In the genomic region with DNA sequence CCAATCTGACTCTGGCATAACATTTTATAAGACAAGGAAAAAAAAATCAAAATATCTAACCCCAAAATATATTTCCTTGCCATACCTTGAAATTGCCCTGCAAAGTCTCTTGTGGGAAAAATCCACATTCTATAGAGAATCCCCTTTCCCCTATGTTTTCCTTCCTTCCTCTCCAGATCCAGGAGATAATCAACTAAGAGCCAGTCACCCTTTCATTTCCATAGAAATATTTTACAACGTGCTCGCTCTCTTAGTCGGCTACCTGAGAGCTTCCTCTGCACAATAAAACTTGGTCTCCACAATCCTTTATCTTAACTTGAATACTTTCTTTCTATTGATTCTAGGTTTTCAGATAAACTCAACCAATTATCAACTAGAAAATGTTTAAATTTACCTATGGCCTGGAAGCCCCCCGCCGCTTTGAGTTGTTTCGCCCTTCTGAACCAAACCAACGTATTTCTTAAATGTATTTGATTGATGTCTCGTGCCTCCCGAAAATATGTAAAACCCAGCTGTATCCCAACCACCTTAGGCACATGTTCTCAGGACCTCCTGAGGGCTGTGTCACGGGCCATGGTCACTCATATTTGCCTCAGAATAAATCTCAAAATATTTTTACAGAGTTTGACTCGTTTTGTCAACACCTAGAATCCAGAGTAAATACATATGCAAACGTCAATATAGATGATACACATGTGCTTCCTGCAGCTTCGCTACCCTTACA, we compare ENCODE assay signal across 8 cellular contexts. TPM values are rescaled to one million over a fixed set of nuclear protein-coding genes. Genes with fewer than 3 reads are reported as not detected.
DNase-seq lines count a peak whose midpoint lies in the region; ATAC-seq and TF ChIP-seq lines count a peak whose summit lies in the region.

No MANE protein-coding gene starts in this region.

- DNase-seq in SJSA1 (ENCODE audit: low read depth in 1 of 2, low spot score in 2 of 2), result no peak
- no peak for DNase-seq in fibroblast of mammary gland (ENCODE audit: low read depth)
- no peak for DNase-seq in middle frontal gyrus (ENCODE audit: extremely low spot score, low spot score)
- no peak for DNase-seq in NCI-H2171 treated with DMSO at 0.1 percent for 48 hours (lab: John Stamatoyannopoulos, UW)
- DNase-seq in MV-4-11 (lab: John Stamatoyannopoulos, UW), result no peak

- H3K36me3 ChIP-seq in SJSA1 (peaks cover 4% of the 10 kb centered on the region), rectal smooth muscle tissue (ENCODE audit: control insufficient read depth, insufficient read depth, low read length) (peaks cover 3% of the 10 kb centered on the region)

- H3K27ac ChIP-seq in SJSA1 (peak overlapping the region; percentile 82), rectal smooth muscle tissue (ENCODE audit: low read depth, low read length) (peak overlapping the region; percentile 97)

- peak overlapping the region; percentile 99 for H3K4me3 ChIP-seq in GM12875 (ENCODE audit: low read depth, low read length)
- peak overlapping the region; percentile 75 for H3K4me3 ChIP-seq in SJSA1
- H3K4me3 ChIP-seq in fibroblast of mammary gland (ENCODE audit: control insufficient read depth, low read depth, low read length), result peak overlapping the region; percentile 96
- H3K4me3 ChIP-seq in rectal smooth muscle tissue (ENCODE audit: low read length), result peak overlapping the region; percentile 97

- ATAC-seq in HG02571 (IDR thresholded peaks at IDR 0.05; ENCODE audit: unreplicated experiment), result no peak

- TF ChIP-seq CTCF in GM12875 (IDR thresholded peaks at IDR 0.05; ENCODE audit: borderline replicate concordance, insufficient read depth, low read depth, low read length) (no peak), fibroblast of mammary gland (conservative IDR thresholded peaks at IDR 0.05; ENCODE audit: control insufficient read depth, insufficient read depth, low read depth, low read length) (no peak)

- no peaks in the 10 kb centered on the region for H3K27me3 ChIP-seq in SJSA1 (replicated peaks)
- H3K27me3 ChIP-seq in rectal smooth muscle tissue (ENCODE audit: control insufficient read depth, insufficient read depth, low read length), result no peaks in the 10 kb centered on the region

- peak overlapping the region; percentile 81 for H3K9ac ChIP-seq in rectal smooth muscle tissue (ENCODE audit: low read length)

- H3K4me1 ChIP-seq in SJSA1 (replicated peaks) (peaks cover 27% of the 10 kb centered on the region), rectal smooth muscle tissue (ENCODE audit: control insufficient read depth, insufficient read depth, low read length) (peaks cover 8% of the 10 kb centered on the region)

- no peaks in the 10 kb centered on the region for H3K9me3 ChIP-seq in SJSA1 (replicated peaks)

RNA-seq across cellular contexts. Expression of gene PSAP, which starts 0.9 kb away (rescaled TPM):
- 251 and 322 TPM in 2 replicates for total RNA-seq in SJSA1 (2014; rRNA removed; shearing (Covaris generic))
